In the genomic region with DNA sequence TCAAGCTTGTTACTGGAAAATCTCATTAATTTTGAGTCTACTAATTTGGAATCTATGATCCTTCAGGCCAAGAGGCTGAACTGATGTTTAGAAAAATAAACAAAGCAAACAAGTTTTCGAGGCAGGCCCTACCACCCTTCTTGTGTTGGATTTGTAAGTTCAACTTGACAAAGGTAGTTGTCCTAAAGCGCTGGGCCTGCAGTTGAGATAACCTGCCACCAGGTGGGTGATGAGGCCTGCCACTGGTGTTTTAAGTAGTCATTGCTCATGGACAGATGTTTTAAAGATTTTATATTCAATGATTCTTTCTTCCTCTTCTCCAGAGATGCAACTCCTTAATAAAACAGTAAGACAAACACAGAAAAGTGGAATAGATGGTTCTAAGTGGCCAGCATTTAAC, we compare ENCODE assay signal across 8 cellular contexts. TPM values are rescaled to one million over a fixed set of nuclear protein-coding genes. Genes with fewer than 3 reads are reported as not detected.
A peak's percentile ranks its signal among the peaks of the same experiment; 100 is the strongest.
DNase-seq lines count a peak whose midpoint lies in the region; ATAC-seq and TF ChIP-seq lines count a peak whose summit lies in the region.

No MANE protein-coding gene starts in this region.

- no peaks in the 10 kb centered on the region for H3K36me3 ChIP-seq in PC-3 (ENCODE audit: low read depth, low read length)

- ATAC-seq in PC-3 (peak; percentile 77), left lobe of liver (peak; percentile 70)
- peak; percentile 51 for ATAC-seq in stimulated activated effector memory CD8-positive, alpha-beta T cell treated with anti-CD3 and anti-CD28 coated beads, Interleukin-12 subunit alpha, Interleukin-12 subunit beta, amount 100 ng/mL, for 72 hours

- H3K9ac ChIP-seq in PC-3 (ENCODE audit: low read length): no peak overlapping the region

- H3K36me3 Mint-ChIP-seq in activated naive CD4-positive, alpha-beta T cell treated with anti-CD3 and anti-CD28 coated beads, Interleukin-2, amount 10 ng/mL, durations not matched to agents 7 days and 5 days: no peaks in the 10 kb centered on the region
- no peaks in the 10 kb centered on the region for H3K36me3 Mint-ChIP-seq in stimulated activated effector memory CD8-positive, alpha-beta T cell treated with anti-CD3 and anti-CD28 coated beads, Interleukin-12 subunit alpha, Interleukin-12 subunit beta, amount 100 ng/mL, for 72 hours

- no peak overlapping the region for H2AFZ ChIP-seq in PC-3 (ENCODE audit: low read length)

- no TSS peak for BruUV-seq in PC-3 (replicated peaks; lab: Mats Ljungman, UMichigan)

- H3K4me1 ChIP-seq in PC-3 (ENCODE audit: insufficient read depth, low read length): peaks cover 5% of the 10 kb centered on the region; the same call in 1 of the 2 replicates

- H3K9me2 ChIP-seq in PC-3 (replicated peaks; ENCODE audit: low read length): no peaks in the 10 kb centered on the region

- POLR2A ChIA-PET in PC-3 (lab: Charles Lee; ENCODE audit: unreplicated experiment): no interaction called here

- H3K4me3 Mint-ChIP-seq in activated naive CD4-positive, alpha-beta T cell treated with anti-CD3 and anti-CD28 coated beads, Interleukin-2, amount 10 ng/mL, durations not matched to agents 7 days and 5 days: no peak overlapping the region
- no peak overlapping the region for H3K4me3 Mint-ChIP-seq in stimulated activated effector memory CD8-positive, alpha-beta T cell treated with anti-CD3 and anti-CD28 coated beads, Interleukin-12 subunit alpha, Interleukin-12 subunit beta, amount 100 ng/mL, for 72 hours

- H3K27ac Mint-ChIP-seq in activated naive CD4-positive, alpha-beta T cell treated with anti-CD3 and anti-CD28 coated beads, Interleukin-2, amount 10 ng/mL, durations not matched to agents 7 days and 5 days: no peak overlapping the region
- H3K27ac Mint-ChIP-seq in stimulated activated effector memory CD8-positive, alpha-beta T cell treated with anti-CD3 and anti-CD28 coated beads, Interleukin-12 subunit alpha, Interleukin-12 subunit beta, amount 100 ng/mL, for 72 hours: peak overlapping the region; percentile 44

- TF ChIP-seq CTCF in GM12875 (IDR thresholded peaks at IDR 0.05; ENCODE audit: borderline replicate concordance, insufficient read depth, low read depth, low read length): peak; percentile 64; the same call in 1 of the 2 replicates
- TF ChIP-seq CTCF in PC-3 (conservative IDR thresholded peaks at IDR 0.05; ENCODE audit: low read depth, low read length): peak; percentile 71

- no peaks in the 10 kb centered on the region for H4K20me1 ChIP-seq in PC-3 (ENCODE audit: low read length)

- CTCF ChIA-PET in PC-3 (lab: Charles Lee): no interaction called here
- CTCF ChIA-PET in activated naive CD4-positive, alpha-beta T cell treated with anti-CD3 and anti-CD28 coated beads, Interleukin-2, amount 10 ng/mL, durations not matched to agents 7 days and 5 days (lab: Charles Lee): interaction anchor here (0.8 to 2.1 kb wide), 8 partner anchors 16 to 56 kb away, joined by 3 to 7 read pairs (median 4); no protein-coding TSS in a partner anchor

- no peaks in the 10 kb centered on the region for H3K27me3 ChIP-seq in PC-3 (ENCODE audit: low read length)

- peaks cover 4% of the 10 kb centered on the region for H3K4me1 Mint-ChIP-seq in activated naive CD4-positive, alpha-beta T cell treated with anti-CD3 and anti-CD28 coated beads, Interleukin-2, amount 10 ng/mL, durations not matched to agents 7 days and 5 days
- H3K4me1 Mint-ChIP-seq in stimulated activated effector memory CD8-positive, alpha-beta T cell treated with anti-CD3 and anti-CD28 coated beads, Interleukin-12 subunit alpha, Interleukin-12 subunit beta, amount 100 ng/mL, for 72 hours: peaks cover 23% of the 10 kb centered on the region

- no peaks in the 10 kb centered on the region for H3F3A ChIP-seq in PC-3 (ENCODE audit: low read length, unreplicated experiment)

- no peaks in the 10 kb centered on the region for H3K79me2 ChIP-seq in PC-3 (ENCODE audit: low read length)

- H3K9me3 Mint-ChIP-seq in activated naive CD4-positive, alpha-beta T cell treated with anti-CD3 and anti-CD28 coated beads, Interleukin-2, amount 10 ng/mL, durations not matched to agents 7 days and 5 days: no peaks in the 10 kb centered on the region
- H3K9me3 Mint-ChIP-seq in stimulated activated effector memory CD8-positive, alpha-beta T cell treated with anti-CD3 and anti-CD28 coated beads, Interleukin-12 subunit alpha, Interleukin-12 subunit beta, amount 100 ng/mL, for 72 hours: no peaks in the 10 kb centered on the region

- intact Hi-C loops in PC-3 (cut with micrococcal nuclease): loop anchor here (1.0 kb wide), 1 partner anchor 54 kb away; no protein-coding TSS in a partner anchor

- H3K9me3 ChIP-seq in PC-3 (ENCODE audit: low read length): no peaks in the 10 kb centered on the region

- no peak overlapping the region for H3K4me3 ChIP-seq in GM12875 (ENCODE audit: low read depth, low read length)
- no peak overlapping the region for H3K4me3 ChIP-seq in PC-3 (ENCODE audit: low read length)

- DNase-seq in PC-3: peak; percentile 69
- DNase-seq in activated naive CD4-positive, alpha-beta T cell treated with anti-CD3 and anti-CD28 coated beads, Interleukin-2, amount 10 ng/mL, durations not matched to agents 7 days and 5 days: peak; percentile 74
- DNase-seq in left lobe of liver (ENCODE audit: low spot score): peak; percentile 75
- DNase-seq in stimulated activated effector memory CD8-positive, alpha-beta T cell treated with anti-CD3 and anti-CD28 coated beads, Interleukin-12 subunit alpha, Interleukin-12 subunit beta, amount 100 ng/mL, for 72 hours (ENCODE audit: low spot score in 2 of 2): peak; percentile 28 to 60
- DNase-seq in NCI-H146 treated with DMSO at 0.1 percent for 48 hours (lab: John Stamatoyannopoulos, UW; ENCODE audit: unreplicated experiment): no peak
- DNase-seq in NCI-H2029 treated with DMSO at 0.1 percent for 48 hours (lab: John Stamatoyannopoulos, UW): no peak
- DNase-seq in anterior cingulate cortex (lab: John Stamatoyannopoulos, UW): no peak

- H3K27me3 Mint-ChIP-seq in activated naive CD4-positive, alpha-beta T cell treated with anti-CD3 and anti-CD28 coated beads, Interleukin-2, amount 10 ng/mL, durations not matched to agents 7 days and 5 days: peaks cover 35% of the 10 kb centered on the region

- no peak overlapping the region for H3K4me2 ChIP-seq in PC-3 (ENCODE audit: low read length)

- no peak overlapping the region for H3K27ac ChIP-seq in PC-3 (ENCODE audit: low read length)

RNA-seq across cellular contexts. Expression of gene ACVRL1, which starts 19.4 kb away (rescaled TPM):
- total RNA-seq in PC-3 (2014; rRNA removed): 0.40 TPM in 1 of 2 replicates, not detected in the other
- 7.1 TPM for total RNA-seq in left lobe of liver

RNA-seq across cellular contexts. Expression of gene ACVR1B, which starts 24.8 kb away (rescaled TPM):
- 9.8 and 11.5 TPM in 2 replicates for total RNA-seq in PC-3 (2014; rRNA removed)
- total RNA-seq in left lobe of liver: 28.0 TPM

RNA-seq across cellular contexts. Expression of gene ANKRD33, which starts 38.8 kb away (rescaled TPM):
- not detected in 2 replicates for total RNA-seq in PC-3 (2014; rRNA removed)
- total RNA-seq in left lobe of liver: not detected

Comparison
In these comparisons a context has a peak if more than half of its experiments do, and no peak if none do; other contexts are left out.
1. DNase-seq: peak in PC-3 (single experiment), activated naive CD4-positive, alpha-beta T cell treated with anti-CD3 and anti-CD28 coated beads, Interleukin-2, amount 10 ng/mL, durations not matched to agents 7 days and 5 days (single experiment), left lobe of liver (single experiment) and stimulated activated effector memory CD8-positive, alpha-beta T cell treated with anti-CD3 and anti-CD28 coated beads, Interleukin-12 subunit alpha, Interleukin-12 subunit beta, amount 100 ng/mL, for 72 hours (2 of 2); none in NCI-H146 treated with DMSO at 0.1 percent for 48 hours (single experiment), NCI-H2029 treated with DMSO at 0.1 percent for 48 hours (single experiment) and anterior cingulate cortex (0 of 58).
2. Peak in every context shown above with its lines, with median percentiles within 50 percentile points of each other: ATAC-seq.